Comparison of ENCODE assay signal across 9 cellular contexts in the genomic region with DNA sequence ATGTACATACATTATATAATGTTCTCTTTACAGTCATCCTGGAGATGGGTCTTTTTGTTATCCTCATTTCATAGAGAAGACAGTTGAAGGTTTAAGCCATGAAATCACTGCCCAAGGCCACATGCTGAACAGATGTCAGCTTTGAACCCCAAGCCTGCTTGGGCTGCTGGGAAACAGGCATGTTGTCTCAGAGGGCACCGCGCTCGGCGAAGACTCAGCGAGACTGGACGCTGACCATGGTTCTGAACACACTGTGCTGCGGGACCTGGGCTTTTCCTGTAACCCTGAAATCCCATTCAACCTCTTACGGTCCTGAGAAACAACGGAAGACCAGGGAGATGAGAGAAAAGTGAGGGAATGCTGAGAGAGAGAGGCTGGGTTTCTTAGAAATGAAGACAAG. TPM values are rescaled to one million over a fixed set of nuclear protein-coding genes. Genes with fewer than 3 reads are reported as not detected.
DNase-seq lines count a peak whose midpoint lies in the region; ATAC-seq, FAIRE-seq and TF ChIP-seq lines count a peak whose summit lies in the region.
"Had no signal": no experiment of that assay in that cellular context is flagged by ENCODE, and none has a peak within 500 bp of the region (broad histone marks: within the 10 kb centered on the region; RNA-seq: fewer than 3 reads in every experiment).

No MANE protein-coding gene starts in this region.

- WGBS in endodermal cell (ENCODE audit: insufficient coverage in 1 of 2, insufficient read length in 1 of 2), 2 experiments: 9 to 40% methylated on average over 1 to 8 of the region's 9 CpGs
- WGBS in pancreas, 2 donors: 4 to 8% methylated on average over 9 of the region's 9 CpGs
- WGBS in psoas muscle, 3 donors: 1 to 4% (median 3%) methylated on average over 9 of the region's 9 CpGs

- no peak overlapping the region for H3K9ac ChIP-seq in endodermal cell (ENCODE audit: extremely low read depth, low read length, poor library complexity, severe bottlenecking)

- H3K9me3 ChIP-seq in HAP-1 (no peaks in the 10 kb centered on the region), RWPE2 (ENCODE audit: severe bottlenecking) (no peaks in the 10 kb centered on the region), endodermal cell (ENCODE audit: control insufficient read depth, low read length) (no peaks in the 10 kb centered on the region), pancreas (no peaks in the 10 kb centered on the region), psoas muscle (no peaks in the 10 kb centered on the region)

- no peaks in the 10 kb centered on the region for H3K4me1 ChIP-seq in HAP-1
- no peaks in the 10 kb centered on the region for H3K4me1 ChIP-seq in RWPE2 (ENCODE audit: insufficient read depth, poor library complexity, severe bottlenecking)
- H3K4me1 ChIP-seq in endodermal cell (ENCODE audit: control insufficient read depth, insufficient read depth, low read length): no peaks in the 10 kb centered on the region
- peaks cover 0 to 7% (median 0%) of the 10 kb centered on the region in 3 donors for H3K4me1 ChIP-seq in pancreas
- no peaks in the 10 kb centered on the region for H3K4me1 ChIP-seq in psoas muscle

- H3K4me3 Mint-ChIP-seq in endodermal cell: no peak overlapping the region

- H3K27me3 ChIP-seq in HAP-1 (ENCODE audit: low read depth) (no peaks in the 10 kb centered on the region), RWPE2 (ENCODE audit: insufficient read depth, poor library complexity, severe bottlenecking) (peaks cover 24% of the 10 kb centered on the region), endodermal cell (ENCODE audit: control insufficient read depth, insufficient read depth, low read length, poor library complexity, severe bottlenecking) (peaks cover 48% of the 10 kb centered on the region), pancreas (peaks cover 0 to 22% (median 4%) of the 10 kb centered on the region in 4 donors), psoas muscle (ENCODE audit: insufficient read depth in 3 of 3, low read length in 2 of 3) (peaks cover 0 to 52% (median 12%) of the 10 kb centered on the region in 3 donors)

- H3K4me3 ChIP-seq in HAP-1: no peak overlapping the region
- H3K4me3 ChIP-seq in RWPE2 (ENCODE audit: severe bottlenecking): no peak overlapping the region
- H3K4me3 ChIP-seq in endodermal cell (ENCODE audit: low read length): no peak overlapping the region
- H3K4me3 ChIP-seq in pancreas: no peak overlapping the region
- H3K4me3 ChIP-seq in psoas muscle: no peak overlapping the region
- H3K4me3 ChIP-seq: PC-9 had no signal

- DNase-seq in HAP-1 (ENCODE audit: low spot score in 2 of 2) (peak; percentile 57 to 80), RWPE2 (ENCODE audit: low spot score) (no peak), endodermal cell (peak; percentile 93), pancreas (peak in 3 of 6 donors; percentile 42 to 70 (median 67)), SW 1271 (lab: John Stamatoyannopoulos, UW) (no peak), psoas muscle (no peak), cerebellum (ENCODE audit: low spot score) (no peak), NCI-H1417 (lab: John Stamatoyannopoulos, UW) (no peak)

- H3K27me3 Mint-ChIP-seq in endodermal cell (ENCODE audit: insufficient read depth): peaks cover 57% of the 10 kb centered on the region

- H3K27ac ChIP-seq in RWPE2 (ENCODE audit: poor library complexity, severe bottlenecking) (no peak overlapping the region), endodermal cell (ENCODE audit: low read depth, low read length) (no peak overlapping the region), pancreas (no peak overlapping the region), psoas muscle (no peak overlapping the region)
- H3K27ac ChIP-seq: PC-9 had no signal

- intact Hi-C loops in pancreas (cut with DNase I): no loop called here
- intact Hi-C loops in psoas muscle (cut with DNase I): no loop called here

- no peak for TF ChIP-seq CTCF in RWPE2 (IDR thresholded peaks at IDR 0.05; ENCODE audit: poor library complexity, severe bottlenecking)
- no peak for TF ChIP-seq CTCF in endodermal cell (conservative IDR thresholded peaks at IDR 0.05)
- no peak for TF ChIP-seq CTCF in pancreas (IDR thresholded peaks at IDR 0.05)
- no peak for TF ChIP-seq CTCF in psoas muscle (IDR thresholded peaks at IDR 0.05)

- no peak overlapping the region for H3K27ac Mint-ChIP-seq in endodermal cell

- no peaks in the 10 kb centered on the region for H3K4me1 Mint-ChIP-seq in endodermal cell

- FAIRE-seq in pancreas (lab: Jason Lieb, UNC): no peak

- H3K36me3 ChIP-seq in HAP-1 (replicated peaks) (no peaks in the 10 kb centered on the region), RWPE2 (ENCODE audit: low read depth) (no peaks in the 10 kb centered on the region), endodermal cell (ENCODE audit: control insufficient read depth, insufficient read depth, low read length) (no peaks in the 10 kb centered on the region), pancreas (no peaks in the 10 kb centered on the region), psoas muscle (ENCODE audit: insufficient read depth in 1 of 2, low read depth in 1 of 2) (no peaks in the 10 kb centered on the region)

- H3K36me3 Mint-ChIP-seq in endodermal cell (ENCODE audit: low read depth): no peaks in the 10 kb centered on the region

- in situ Hi-C loops in HAP-1 (cut with MboI; ENCODE audit: low sequenced_read_pairs): no loop called here

- ATAC-seq in RWPE2 (ENCODE audit: low read depth): 0 out of 3 replicates have a peak, but pooled peaks have one; percentile 41
- peak in 3 of 4 donors; percentile 64 to 90 (median 81) for ATAC-seq in pancreas
- no peak for ATAC-seq in psoas muscle

- H3K9me3 Mint-ChIP-seq in endodermal cell: no peaks in the 10 kb centered on the region

RNA-seq across cellular contexts. Expression of a gene that starts 27.3 kb away (rescaled TPM):
- 10 to 100 TPM; 18.7 to 24.3 TPM for total RNA-seq in endodermal cell
- polyA plus RNA-seq in endodermal cell (2013, experiment 1 of 2): 29.1 TPM
- 28.9 TPM for polyA plus RNA-seq in endodermal cell (2013, experiment 2 of 2)
- total RNA-seq in pancreas: 1 to 10 TPM; 4.9 to 9.8 (median 6.2) TPM
- polyA plus RNA-seq in pancreas: 1 to 10 TPM; 6.7 to 7.6 TPM
- 10 to 100 TPM in 2 of 4 donors, 1 to 10 TPM in 2; 7.2 to 11.2 (median 10.0) TPM for total RNA-seq in psoas muscle
- 10 to 100 TPM in 2 of 3 donors, 1 to 10 TPM in 1; 8.6 to 25.6 (median 11.3) TPM for polyA plus RNA-seq in psoas muscle
- 8.5 TPM for total RNA-seq in cerebellum

RNA-seq across cellular contexts. Expression of a gene that starts 31.5 kb away (rescaled TPM):
- total RNA-seq in endodermal cell: 10 to 100 TPM; 12.9 to 14.1 TPM
- 13.2 TPM for polyA plus RNA-seq in endodermal cell (2013, experiment 1 of 2)
- 11.5 TPM for polyA plus RNA-seq in endodermal cell (2013, experiment 2 of 2)
- total RNA-seq in pancreas: 10 to 100 TPM in 5 of 6 donors, 1 to 10 TPM in 1; 8.7 to 16.6 (median 10.8) TPM
- 10 to 100 TPM; 15.8 to 21.0 TPM for polyA plus RNA-seq in pancreas
- 10 to 100 TPM in 2 of 4 donors, 1 to 10 TPM in 2; 7.2 to 17.3 (median 12.2) TPM for total RNA-seq in psoas muscle
- polyA plus RNA-seq in psoas muscle: 10 to 100 TPM; 12.7 to 33.3 (median 19.7) TPM
- 11.5 TPM for total RNA-seq in cerebellum

RNA-seq across cellular contexts. Expression of a gene that starts 45.1 kb away (rescaled TPM):
- total RNA-seq in endodermal cell (10 to 100 TPM; 17.1 to 19.3 TPM), pancreas (1 to 10 TPM; 2.6 to 5.9 (median 4.3) TPM), psoas muscle (under 1 TPM in 2 of 4 donors, not detected in 2; 0.23 to 0.24 TPM), cerebellum (0.36 TPM)
- polyA plus RNA-seq in endodermal cell (2013, experiment 1 of 2): 3.4 TPM
- polyA plus RNA-seq in endodermal cell (2013, experiment 2 of 2): 3.6 TPM
- polyA plus RNA-seq in pancreas (10 to 100 TPM in 1 of 2 donors, 1 to 10 TPM in 1; 7.3 to 14.3 TPM), psoas muscle (under 1 TPM in 2 of 3 donors, not detected in 1; 0.21 to 0.25 TPM)

RNA-seq across cellular contexts. Expression of a gene that starts 50.5 kb away (rescaled TPM):
- total RNA-seq in endodermal cell (10 to 100 TPM; 36.3 to 38.7 TPM), pancreas (10 to 100 TPM in 1 of 6 donors, 1 to 10 TPM in 5; 2.6 to 10.9 (median 4.9) TPM), psoas muscle (10 to 100 TPM in 3 of 4 donors, 1 to 10 TPM in 1; 7.1 to 12.6 (median 10.6) TPM), cerebellum (6.3 TPM)
- polyA plus RNA-seq in endodermal cell (2013, experiment 1 of 2): 21.2 TPM
- polyA plus RNA-seq in endodermal cell (2013, experiment 2 of 2): 20.8 TPM
- polyA plus RNA-seq in pancreas (10 to 100 TPM; 15.4 to 22.8 TPM), psoas muscle (10 to 100 TPM in 2 of 3 donors, 1 to 10 TPM in 1; 9.5 to 22.3 (median 13.3) TPM)

RNA-seq across cellular contexts. Expression of a gene that starts 55.4 kb away (rescaled TPM):
- not detected for total RNA-seq in endodermal cell
- polyA plus RNA-seq in endodermal cell (2013, experiment 1 of 2): 0.64 TPM
- not detected for polyA plus RNA-seq in endodermal cell (2013, experiment 2 of 2)
- 10 to 100 TPM in 3 of 6 donors, 1 to 10 TPM in 3; 2.5 to 73.8 (median 11.0) TPM for total RNA-seq in pancreas
- polyA plus RNA-seq in pancreas: 10 to 100 TPM; 17.4 to 22.8 TPM
- 10 to 100 TPM in 3 of 4 donors, 1 to 10 TPM in 1; 9.4 to 22.1 (median 14.2) TPM for total RNA-seq in psoas muscle
- polyA plus RNA-seq in psoas muscle: 10 to 100 TPM in 2 of 3 donors, 1 to 10 TPM in 1; 7.8 to 19.1 (median 10.6) TPM
- total RNA-seq in cerebellum: 3.1 TPM
- total RNA-seq: PC-9 had no signal

Comparison
In these comparisons a context has a peak if more than half of its experiments do, and no peak if none do; other contexts are left out.
1. DNase-seq: peak in HAP-1 (2 of 2) and endodermal cell (single experiment); none in RWPE2 (single experiment), SW 1271 (0 of 2), psoas muscle (0 of 2), cerebellum (single experiment) and NCI-H1417 (0 of 3).
2. ATAC-seq: peak in RWPE2 (single experiment) and pancreas (3 of 4); none in psoas muscle (0 of 4).